Comparison of ENCODE assay signal across 1 cellular context in the genomic region with DNA sequence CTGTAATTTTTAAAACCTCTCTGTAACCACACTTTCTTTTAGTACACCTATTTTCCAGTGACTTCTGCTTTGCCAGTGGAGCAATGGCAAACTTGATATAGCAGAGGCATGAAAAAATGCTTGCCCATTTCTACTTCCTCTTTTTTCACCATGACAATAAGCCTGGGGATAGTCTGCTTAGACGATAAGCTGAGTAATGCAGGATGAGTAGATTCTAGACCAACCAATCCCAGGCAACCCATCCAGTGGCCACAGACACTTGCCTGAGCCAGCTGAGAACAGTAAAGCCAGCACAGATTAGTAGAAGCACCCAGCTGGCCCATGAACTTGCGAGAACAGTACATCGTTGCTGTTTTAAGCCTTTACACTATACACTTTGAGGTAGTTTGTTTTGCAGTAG.
TF ChIP-seq lines count a peak whose summit lies in the region.

No MANE protein-coding gene starts in this region.

TF ChIP-seq in WTC11, 78 proteins besides CTCF, POLR2A, EP300 and RAD21 (continued from another document):
- TF ChIP-seq, protein P1, sequence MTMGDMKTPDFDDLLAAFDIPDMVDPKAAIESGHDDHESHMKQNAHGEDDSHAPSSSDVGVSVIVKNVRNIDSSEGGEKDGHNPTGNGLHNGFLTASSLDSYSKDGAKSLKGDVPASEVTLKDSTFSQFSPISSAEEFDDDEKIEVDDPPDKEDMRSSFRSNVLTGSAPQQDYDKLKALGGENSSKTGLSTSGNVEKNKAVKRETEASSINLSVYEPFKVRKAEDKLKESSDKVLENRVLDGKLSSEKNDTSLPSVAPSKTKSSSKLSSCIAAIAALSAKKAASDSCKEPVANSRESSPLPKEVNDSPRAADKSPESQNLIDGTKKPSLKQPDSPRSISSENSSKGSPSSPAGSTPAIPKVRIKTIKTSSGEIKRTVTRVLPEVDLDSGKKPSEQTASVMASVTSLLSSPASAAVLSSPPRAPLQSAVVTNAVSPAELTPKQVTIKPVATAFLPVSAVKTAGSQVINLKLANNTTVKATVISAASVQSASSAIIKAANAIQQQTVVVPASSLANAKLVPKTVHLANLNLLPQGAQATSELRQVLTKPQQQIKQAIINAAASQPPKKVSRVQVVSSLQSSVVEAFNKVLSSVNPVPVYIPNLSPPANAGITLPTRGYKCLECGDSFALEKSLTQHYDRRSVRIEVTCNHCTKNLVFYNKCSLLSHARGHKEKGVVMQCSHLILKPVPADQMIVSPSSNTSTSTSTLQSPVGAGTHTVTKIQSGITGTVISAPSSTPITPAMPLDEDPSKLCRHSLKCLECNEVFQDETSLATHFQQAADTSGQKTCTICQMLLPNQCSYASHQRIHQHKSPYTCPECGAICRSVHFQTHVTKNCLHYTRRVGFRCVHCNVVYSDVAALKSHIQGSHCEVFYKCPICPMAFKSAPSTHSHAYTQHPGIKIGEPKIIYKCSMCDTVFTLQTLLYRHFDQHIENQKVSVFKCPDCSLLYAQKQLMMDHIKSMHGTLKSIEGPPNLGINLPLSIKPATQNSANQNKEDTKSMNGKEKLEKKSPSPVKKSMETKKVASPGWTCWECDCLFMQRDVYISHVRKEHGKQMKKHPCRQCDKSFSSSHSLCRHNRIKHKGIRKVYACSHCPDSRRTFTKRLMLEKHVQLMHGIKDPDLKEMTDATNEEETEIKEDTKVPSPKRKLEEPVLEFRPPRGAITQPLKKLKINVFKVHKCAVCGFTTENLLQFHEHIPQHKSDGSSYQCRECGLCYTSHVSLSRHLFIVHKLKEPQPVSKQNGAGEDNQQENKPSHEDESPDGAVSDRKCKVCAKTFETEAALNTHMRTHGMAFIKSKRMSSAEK (CRISPR knock-in tag; IDR thresholded peaks at IDR 0.05; ENCODE audit: borderline replicate concordance) = no peak
